Comparison of ENCODE assay signal across 1 cellular context in genomic region chr16:67277294-67277998, GRCh38.
TF ChIP-seq lines count a peak whose summit lies in the region.

No MANE protein-coding gene starts in this region.

TF ChIP-seq in SK-N-SH, 30 proteins besides CTCF, POLR2A, EP300 and RAD21 (continued from another document):
- TF ChIP-seq, protein P1, sequence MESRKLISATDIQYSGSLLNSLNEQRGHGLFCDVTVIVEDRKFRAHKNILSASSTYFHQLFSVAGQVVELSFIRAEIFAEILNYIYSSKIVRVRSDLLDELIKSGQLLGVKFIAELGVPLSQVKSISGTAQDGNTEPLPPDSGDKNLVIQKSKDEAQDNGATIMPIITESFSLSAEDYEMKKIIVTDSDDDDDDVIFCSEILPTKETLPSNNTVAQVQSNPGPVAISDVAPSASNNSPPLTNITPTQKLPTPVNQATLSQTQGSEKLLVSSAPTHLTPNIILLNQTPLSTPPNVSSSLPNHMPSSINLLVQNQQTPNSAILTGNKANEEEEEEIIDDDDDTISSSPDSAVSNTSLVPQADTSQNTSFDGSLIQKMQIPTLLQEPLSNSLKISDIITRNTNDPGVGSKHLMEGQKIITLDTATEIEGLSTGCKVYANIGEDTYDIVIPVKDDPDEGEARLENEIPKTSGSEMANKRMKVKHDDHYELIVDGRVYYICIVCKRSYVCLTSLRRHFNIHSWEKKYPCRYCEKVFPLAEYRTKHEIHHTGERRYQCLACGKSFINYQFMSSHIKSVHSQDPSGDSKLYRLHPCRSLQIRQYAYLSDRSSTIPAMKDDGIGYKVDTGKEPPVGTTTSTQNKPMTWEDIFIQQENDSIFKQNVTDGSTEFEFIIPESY (IDR thresholded peaks at IDR 0.05; ENCODE audit: borderline replicate concordance, low read depth) = no peak
- TF ChIP-seq SMC3 (IDR thresholded peaks at IDR 0.05; ENCODE audit: low read depth, low read length) = no peak
- TF ChIP-seq RFX5 (IDR thresholded peaks at IDR 0.05; ENCODE audit: low read length) = no peak
- peak; percentile 91 for TF ChIP-seq TEAD4 (IDR thresholded peaks at IDR 0.05; ENCODE audit: borderline replicate concordance, insufficient read depth)
- peak; percentile 59; the same call in 1 of the 2 replicates for TF ChIP-seq TAF1 (IDR thresholded peaks at IDR 0.05; ENCODE audit: borderline replicate concordance, low read depth, low read length)
- no peak for TF ChIP-seq GATA2 (CRISPR knock-in tag; IDR thresholded peaks at IDR 0.05)
- TF ChIP-seq, protein P2, sequence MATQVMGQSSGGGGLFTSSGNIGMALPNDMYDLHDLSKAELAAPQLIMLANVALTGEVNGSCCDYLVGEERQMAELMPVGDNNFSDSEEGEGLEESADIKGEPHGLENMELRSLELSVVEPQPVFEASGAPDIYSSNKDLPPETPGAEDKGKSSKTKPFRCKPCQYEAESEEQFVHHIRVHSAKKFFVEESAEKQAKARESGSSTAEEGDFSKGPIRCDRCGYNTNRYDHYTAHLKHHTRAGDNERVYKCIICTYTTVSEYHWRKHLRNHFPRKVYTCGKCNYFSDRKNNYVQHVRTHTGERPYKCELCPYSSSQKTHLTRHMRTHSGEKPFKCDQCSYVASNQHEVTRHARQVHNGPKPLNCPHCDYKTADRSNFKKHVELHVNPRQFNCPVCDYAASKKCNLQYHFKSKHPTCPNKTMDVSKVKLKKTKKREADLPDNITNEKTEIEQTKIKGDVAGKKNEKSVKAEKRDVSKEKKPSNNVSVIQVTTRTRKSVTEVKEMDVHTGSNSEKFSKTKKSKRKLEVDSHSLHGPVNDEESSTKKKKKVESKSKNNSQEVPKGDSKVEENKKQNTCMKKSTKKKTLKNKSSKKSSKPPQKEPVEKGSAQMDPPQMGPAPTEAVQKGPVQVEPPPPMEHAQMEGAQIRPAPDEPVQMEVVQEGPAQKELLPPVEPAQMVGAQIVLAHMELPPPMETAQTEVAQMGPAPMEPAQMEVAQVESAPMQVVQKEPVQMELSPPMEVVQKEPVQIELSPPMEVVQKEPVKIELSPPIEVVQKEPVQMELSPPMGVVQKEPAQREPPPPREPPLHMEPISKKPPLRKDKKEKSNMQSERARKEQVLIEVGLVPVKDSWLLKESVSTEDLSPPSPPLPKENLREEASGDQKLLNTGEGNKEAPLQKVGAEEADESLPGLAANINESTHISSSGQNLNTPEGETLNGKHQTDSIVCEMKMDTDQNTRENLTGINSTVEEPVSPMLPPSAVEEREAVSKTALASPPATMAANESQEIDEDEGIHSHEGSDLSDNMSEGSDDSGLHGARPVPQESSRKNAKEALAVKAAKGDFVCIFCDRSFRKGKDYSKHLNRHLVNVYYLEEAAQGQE (IDR thresholded peaks at IDR 0.05; ENCODE audit: low read depth, low read length) = peak; percentile 42
- TF ChIP-seq, protein P3, sequence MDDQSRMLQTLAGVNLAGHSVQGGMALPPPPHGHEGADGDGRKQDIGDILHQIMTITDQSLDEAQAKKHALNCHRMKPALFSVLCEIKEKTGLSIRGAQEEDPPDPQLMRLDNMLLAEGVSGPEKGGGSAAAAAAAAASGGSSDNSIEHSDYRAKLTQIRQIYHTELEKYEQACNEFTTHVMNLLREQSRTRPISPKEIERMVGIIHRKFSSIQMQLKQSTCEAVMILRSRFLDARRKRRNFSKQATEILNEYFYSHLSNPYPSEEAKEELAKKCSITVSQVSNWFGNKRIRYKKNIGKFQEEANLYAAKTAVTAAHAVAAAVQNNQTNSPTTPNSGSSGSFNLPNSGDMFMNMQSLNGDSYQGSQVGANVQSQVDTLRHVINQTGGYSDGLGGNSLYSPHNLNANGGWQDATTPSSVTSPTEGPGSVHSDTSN (IDR thresholded peaks at IDR 0.05) = peak; percentile 63
- no peak for TF ChIP-seq NRF1 (IDR thresholded peaks at IDR 0.05; ENCODE audit: low read depth, low read length)
- TF ChIP-seq FOXM1 (IDR thresholded peaks at IDR 0.05; ENCODE audit: low read depth) = no peak
- TF ChIP-seq JUND (IDR thresholded peaks at IDR 0.05) = peak; percentile 96
- TF ChIP-seq, protein P4, sequence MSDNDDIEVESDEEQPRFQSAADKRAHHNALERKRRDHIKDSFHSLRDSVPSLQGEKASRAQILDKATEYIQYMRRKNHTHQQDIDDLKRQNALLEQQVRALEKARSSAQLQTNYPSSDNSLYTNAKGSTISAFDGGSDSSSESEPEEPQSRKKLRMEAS (IDR thresholded peaks at IDR 0.05; ENCODE audit: low read depth) = peak; percentile 70; the same call in 1 of the 2 replicates
- no peak for TF ChIP-seq USF2 (IDR thresholded peaks at IDR 0.05; ENCODE audit: borderline replicate concordance, low read depth, low read length)
- TF ChIP-seq ELF1 (IDR thresholded peaks at IDR 0.05) = no peak
- no peak for TF ChIP-seq RCOR1 (IDR thresholded peaks at IDR 0.05; ENCODE audit: low read length)
- peak; percentile 85; the same call in 1 of the 2 replicates for TF ChIP-seq RXRA (IDR thresholded peaks at IDR 0.05; ENCODE audit: borderline replicate concordance, low read depth)
- peak; percentile 82 for TF ChIP-seq POLR2AphosphoS5 (IDR thresholded peaks at IDR 0.05; ENCODE audit: low read depth, low read length)
- TF ChIP-seq SIN3A (IDR thresholded peaks at IDR 0.05; ENCODE audit: borderline replicate concordance, low read depth, low read length) = peak; percentile 24; the same call in 1 of the 2 replicates
- TF ChIP-seq EZH2phosphoT487 (IDR thresholded peaks at IDR 0.05; ENCODE audit: borderline replicate concordance, low read depth) = no peak
- no peak for TF ChIP-seq FOXJ3 (CRISPR knock-in tag; IDR thresholded peaks at IDR 0.05)
- TF ChIP-seq FOSL2 (IDR thresholded peaks at IDR 0.05; ENCODE audit: borderline replicate concordance, low read depth) = peak; percentile 98
- no peak for TF ChIP-seq YY1 (IDR thresholded peaks at IDR 0.05; ENCODE audit: low read depth)
- TF ChIP-seq GABPA (IDR thresholded peaks at IDR 0.05; ENCODE audit: low read depth) = no peak
- TF ChIP-seq USF1 (IDR thresholded peaks at IDR 0.05; ENCODE audit: borderline replicate concordance, low read depth) = 0 out of 2 replicates have a peak, but pooled peaks have one; percentile 51
- TF ChIP-seq MEF2A (IDR thresholded peaks at IDR 0.05; ENCODE audit: borderline replicate concordance, low read depth) = no peak
